ENCODE assay signal across 20 cellular contexts in the genomic region with DNA sequence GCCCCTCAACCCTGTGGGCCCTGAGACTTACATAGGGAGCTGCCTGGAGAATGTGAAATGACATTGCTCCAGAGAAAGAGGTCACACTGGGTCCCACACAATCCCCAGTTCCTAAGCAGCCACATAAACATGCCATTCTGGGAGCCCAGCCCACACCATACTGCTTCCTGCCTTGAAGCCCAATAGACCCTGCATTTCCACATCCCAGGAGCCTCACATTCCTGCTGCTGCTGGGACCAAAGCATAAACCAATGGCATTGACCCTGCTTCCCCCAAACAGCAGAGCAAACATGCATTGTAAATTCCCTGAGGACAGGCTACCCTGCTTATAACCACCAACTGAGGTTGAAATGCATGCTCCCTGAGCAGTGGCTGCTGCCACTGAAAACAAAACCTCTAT.
DNase-seq lines count a peak whose midpoint lies in the region; ATAC-seq and TF ChIP-seq lines count a peak whose summit lies in the region.
"Had no signal": no experiment of that assay in that cellular context is flagged by ENCODE, and none has a peak within 500 bp of the region (broad histone marks: within the 10 kb centered on the region; RNA-seq: fewer than 3 reads in every experiment).

No MANE protein-coding gene starts in this region.

- H3K4me1 ChIP-seq in HUES48 (ENCODE audit: control insufficient read depth, insufficient read depth, low read length) (no peaks in the 10 kb centered on the region), endodermal cell (ENCODE audit: control insufficient read depth, insufficient read depth, low read length) (no peaks in the 10 kb centered on the region)
- H3K4me1 ChIP-seq: A549 had no signal

- peaks cover 2% of the 10 kb centered on the region for H3K9me3 Mint-ChIP-seq in endodermal cell

- H3K27me3 ChIP-seq in HUES48 (ENCODE audit: control insufficient read depth, insufficient read depth, low read length) (no peaks in the 10 kb centered on the region), endodermal cell (ENCODE audit: control insufficient read depth, insufficient read depth, low read length, poor library complexity, severe bottlenecking) (no peaks in the 10 kb centered on the region)

- H3K36me3 ChIP-seq in HUES48 (ENCODE audit: control insufficient read depth, insufficient read depth, low read length): no peaks in the 10 kb centered on the region
- H3K36me3 ChIP-seq in endodermal cell (ENCODE audit: control insufficient read depth, insufficient read depth, low read length): no peaks in the 10 kb centered on the region

- H3K9me3 ChIP-seq in HUES48 (ENCODE audit: control insufficient read depth, insufficient read depth, low read length) (no peaks in the 10 kb centered on the region), endodermal cell (ENCODE audit: control insufficient read depth, low read length) (no peaks in the 10 kb centered on the region)
- H3K9me3 ChIP-seq: A549 had no signal

- H3K27ac ChIP-seq in HUES48 (ENCODE audit: low read depth, low read length) (peak overlapping the region; percentile 26), endodermal cell (ENCODE audit: low read depth, low read length) (peak overlapping the region; percentile 13)
- H3K27ac ChIP-seq: A549, KMS-11 had no signal

- H3K27me3 Mint-ChIP-seq in endodermal cell (ENCODE audit: insufficient read depth): no peaks in the 10 kb centered on the region
- H3K27me3 Mint-ChIP-seq: B cell had no signal

- ATAC-seq in HG03571 (IDR thresholded peaks at IDR 0.05; ENCODE audit: unreplicated experiment): no peak
- no peak for ATAC-seq in activated CD4-positive, CD25-positive, alpha-beta regulatory T cell treated with anti-CD3 and anti-CD28 coated beads, Interleukin-2, amount 50 U/mL, for 24 hours
- ATAC-seq: A549, SK-N-SH treated with all-trans-retinoic acid at 6 μM for 48 hours had no signal

- DNase-seq in endodermal cell (peak; percentile 83), iPS-NIHi7 (ENCODE audit: extremely low spot score) (peak; percentile 21), cerebellar cortex (ENCODE audit: low spot score) (no peak), SKM-1 treated with dmso at 0.1 percent for 144 hours (lab: John Stamatoyannopoulos, UW; ENCODE audit: unreplicated experiment) (no peak)
- DNase-seq: HCEC 1CT, IMR-90, NCI-H1105, NCI-H146, NCI-H2029 treated with DMSO at 0.1 percent for 48 hours, NCI-H226, NCI-H510A treated with DMSO at 0.1 percent for 48 hours, NCI-H748 treated with DMSO at 0.1 percent for 48 hours had no signal

- peaks cover 5% of the 10 kb centered on the region for H3K4me1 Mint-ChIP-seq in endodermal cell
- H3K4me1 Mint-ChIP-seq: B cell, CD14-positive monocyte had no signal

- no peak for TF ChIP-seq CTCF in endodermal cell (conservative IDR thresholded peaks at IDR 0.05)

- H3K27ac Mint-ChIP-seq in endodermal cell: no peak overlapping the region
- H3K27ac Mint-ChIP-seq: B cell, CD14-positive monocyte had no signal

- H3K36me3 Mint-ChIP-seq in endodermal cell (ENCODE audit: low read depth): no peaks in the 10 kb centered on the region
- H3K36me3 Mint-ChIP-seq: CD14-positive monocyte had no signal

- H3K4me3 ChIP-seq in HUES48 (ENCODE audit: low read depth, low read length) (no peak overlapping the region), endodermal cell (ENCODE audit: low read length) (no peak overlapping the region)
- H3K4me3 ChIP-seq: A549 had no signal

- no peak overlapping the region for H3K9ac ChIP-seq in HUES48 (ENCODE audit: low read depth, low read length)
- no peak overlapping the region for H3K9ac ChIP-seq in endodermal cell (ENCODE audit: extremely low read depth, low read length, poor library complexity, severe bottlenecking)
- H3K9ac ChIP-seq: KMS-11 had no signal

- no peak overlapping the region for H3K4me3 Mint-ChIP-seq in endodermal cell
- H3K4me3 Mint-ChIP-seq: B cell, CD14-positive monocyte had no signal

Comparison
In these comparisons a context has a peak if more than half of its experiments do, and no peak if none do; other contexts are left out.
1. DNase-seq: peak in endodermal cell (single experiment) and iPS-NIHi7 (single experiment); none in cerebellar cortex (single experiment) and SKM-1 treated with dmso at 0.1 percent for 144 hours (single experiment).